Comparison of ENCODE assay signal across 9 cellular contexts in genomic region chr6:31587791-31588777, GRCh38. TPM values are rescaled to one million over a fixed set of nuclear protein-coding genes. Genes with fewer than 3 reads are reported as not detected.
DNase-seq lines count a peak whose midpoint lies in the region; ATAC-seq, FAIRE-seq and TF ChIP-seq lines count a peak whose summit lies in the region.
"Had no signal": no experiment of that assay in that cellular context is flagged by ENCODE, and none has a peak within 500 bp of the region (broad histone marks: within the 10 kb centered on the region; RNA-seq: fewer than 3 reads in every experiment).

No MANE protein-coding gene starts in this region.

- DNase-seq in GM10266 (ENCODE audit: extremely low spot score) (peak; percentile 36), K562 (ENCODE audit: extremely low read depth in 1 of 4, low spot score in 3 of 4) (no peak), vagina (ENCODE audit: extremely low spot score in 2 of 2) (no peak), Right ventricle myocardium inferior (ENCODE audit: missing footprints) (no peak), GM19240 (ENCODE audit: insufficient read length, low spot score) (no peak)
- DNase-seq: DMS 273 treated with DMSO at 0.1 percent for 48 hours, NCI-H524 treated with DMSO at 0.1 percent for 48 hours had no signal

- H3K9me3 Mint-ChIP-seq in IgD-negative memory B cell: no peaks in the 10 kb centered on the region

- H3K4me1 Mint-ChIP-seq in IgD-negative memory B cell: peaks cover 47 to 62% (median 56%) of the 10 kb centered on the region in 3 donors

- no peak overlapping the region for H3K4me3 ChIP-seq in K562
- peak overlapping the region in 4 of 7 experiments; percentile 2 to 21 (median 19) for H3K4me3 ChIP-seq in skin epidermis
- no peak overlapping the region for H3K4me3 ChIP-seq in vagina

- intact Hi-C loops in K562 (cut with micrococcal nuclease): loop anchor here (10.0 kb wide), 1 partner anchor 393 kb away; no protein-coding TSS in a partner anchor
- intact Hi-C loops in vagina (cut with DNase I): no loop called here
- intact Hi-C loops in Right ventricle myocardium inferior (cut with DNase I): no loop called here

- no TSS peak for BruUV-seq in K562 (replicated peaks; lab: Mats Ljungman, UMichigan)

- H3K36me3 ChIP-seq in K562 (ENCODE audit: control insufficient read depth, insufficient read depth, low read length): no peaks in the 10 kb centered on the region
- H3K36me3 ChIP-seq in vagina: no peaks in the 10 kb centered on the region

- TF ChIP-seq EP300 in K562 (IDR thresholded peaks at IDR 0.05; ENCODE audit: low read length): no peak

- H3K79me2 ChIP-seq in K562 (ENCODE audit: control insufficient read depth, insufficient read depth, low read length): no peaks in the 10 kb centered on the region

- H3K27me3 ChIP-seq in K562 (ENCODE audit: control insufficient read depth in 2 of 2, insufficient read depth in 2 of 2, low read length in 2 of 2) (no peaks in the 10 kb centered on the region), vagina (no peaks in the 10 kb centered on the region)

- H3K4me3 Mint-ChIP-seq in IgD-negative memory B cell: peak overlapping the region; percentile 69 to 85 (median 79)

- CTCF ChIA-PET in K562 (lab: Yijun Ruan, JAX; ENCODE audit: low intra/inter-chr PET ratio): no interaction called here

- H3K4me2 ChIP-seq in K562 (ENCODE audit: insufficient read depth, low read length): no peak overlapping the region; the same call in 1 of the 2 replicates

- H3K27ac ChIP-seq in K562 (ENCODE audit: extremely low read depth, low read depth, low read length): no peak overlapping the region
- peak overlapping the region in 18 of 21 experiments; percentile 8 to 94 (median 70) for H3K27ac ChIP-seq in skin epidermis
- H3K27ac ChIP-seq in vagina: no peak overlapping the region

- peaks cover 28 to 38% of the 10 kb centered on the region in 2 experiments for H3K4me1 ChIP-seq in K562 (replicated peaks in 1 of 2; ENCODE audit: control insufficient read depth in 2 of 2, insufficient read depth in 2 of 2, low read length in 2 of 2)
- H3K4me1 ChIP-seq in vagina: no peaks in the 10 kb centered on the region

- H3K9me3 ChIP-seq in K562 (replicated peaks; ENCODE audit: control insufficient read depth, insufficient read depth, low read depth, low read length): no peaks in the 10 kb centered on the region
- no peaks in the 10 kb centered on the region for H3K9me3 ChIP-seq in vagina

- H3K27ac Mint-ChIP-seq in IgD-negative memory B cell: peak overlapping the region; percentile 83 to 95 (median 95)

- TF ChIP-seq RAD21 in K562 (CRISPR knock-in tag; conservative IDR thresholded peaks at IDR 0.05 in 1 of 2, IDR thresholded peaks at IDR 0.05 in 1 of 2): no peak

- peak overlapping the region in 1 of 2 experiments; percentile 60; a peak in 2 of 4 replicates for H3K9ac ChIP-seq in K562 (ENCODE audit: insufficient read depth in 1 of 2, low read depth in 2 of 2, low read length in 2 of 2)

- POLR2A ChIA-PET in K562 (lab: Yijun Ruan, JAX): interaction anchor here (0.6 to 2.8 kb wide), 7 partner anchors 8 to 616 kb away, joined by 3 to 10 read pairs (median 3); partner anchors contain the start of genes DDX39B and TNF

- TF ChIP-seq POLR2A in K562 (conservative IDR thresholded peaks at IDR 0.05) (no peak), vagina (IDR thresholded peaks at IDR 0.05) (no peak)

- in situ Hi-C loops in K562 (cut with MboI): no loop called here

- no peaks in the 10 kb centered on the region for H3K36me3 Mint-ChIP-seq in IgD-negative memory B cell

- ATAC-seq in K562 (no peak), Right ventricle myocardium inferior (no peak)

- peak overlapping the region; percentile 61 for H2AFZ ChIP-seq in K562 (ENCODE audit: low read depth, low read length)

- peaks cover 3% of the 10 kb centered on the region for H3K9me1 ChIP-seq in K562 (ENCODE audit: control insufficient read depth, insufficient read depth, low read length)

- TF ChIP-seq CTCF in GM10266 (IDR thresholded peaks at IDR 0.05; ENCODE audit: control insufficient read depth, insufficient read depth, low read depth, missing control alignments) (no peak), K562 (IDR thresholded peaks at IDR 0.05 in 2 of 3, conservative IDR thresholded peaks at IDR 0.05 in 1 of 3; ENCODE audit: insufficient read depth in 2 of 3, low read depth in 1 of 3, low read length in 3 of 3) (no peak), vagina (IDR thresholded peaks at IDR 0.05) (no peak)

- peaks cover 2% of the 10 kb centered on the region for H3K27me3 Mint-ChIP-seq in IgD-negative memory B cell

- WGBS in K562 (ENCODE audit: insufficient coverage, low coverage, missing lambda C conversion rate): 66% methylated on average over 11 of the region's 12 CpGs

- no peaks in the 10 kb centered on the region for H4K20me1 ChIP-seq in K562 (replicated peaks; ENCODE audit: control insufficient read depth, insufficient read depth, low read length)

- no peak for FAIRE-seq in K562 (lab: Jason Lieb, UNC)

RNA-seq across cellular contexts. Expression of gene LST1, which starts 2.0 kb away (rescaled TPM):
- 20.5 TPM for polyA plus RNA-seq in IgD-negative memory B cell
- 0.90 and 0.92 TPM in 2 replicates for total RNA-seq in K562 (2011; cell fraction: chromatin; rRNA removed; ENCODE audit: low replicate concordance)
- 0.79 and 0.83 TPM in 2 replicates for total RNA-seq in K562 (2011; cell fraction: nucleolus; rRNA removed)
- 0.59 and 1.4 TPM in 2 replicates for total RNA-seq in K562 (2011; cell fraction: nucleoplasm; rRNA removed)
- 0.49 and 0.82 TPM in 2 replicates for total RNA-seq in K562 (2014; rRNA removed)
- total RNA-seq in K562 (2014; rRNA removed; fragmentation: Illumina TruSeq; extraction: Trizol): 0.99 and 1.3 TPM in 2 replicates
- 7.6 and 7.8 TPM in 2 replicates for total RNA-seq in K562 (2015; rRNA removed; fragmentation: Illumina TruSeq; extraction: Trizol)
- 1.7 and 1.9 TPM in 2 replicates for total RNA-seq in K562 (2021)
- 1.3 and 2.5 TPM in 2 replicates for polyA plus RNA-seq in K562 (2011; rRNA removed)
- polyA plus RNA-seq in K562 (2011; cell fraction: cytosol; rRNA removed): 2.3 and 3.4 TPM in 2 replicates
- 2.6 and 3.1 TPM in 2 replicates for polyA plus RNA-seq in K562 (2011; cell fraction: nucleus; rRNA removed)
- polyA plus RNA-seq in K562 (2012): 4.1 and 10.4 TPM in 2 replicates
- 1.7 and 2.4 TPM in 2 replicates for polyA plus RNA-seq in K562 (2014; fragmentation: Illumina TruSeq; extraction: Trizol)
- 1 to 10 TPM; 1.8 to 2.0 TPM for polyA plus RNA-seq in K562 (2014; fragmentation: Nextera tagmentation; extraction: Ambion mirVana)
- 1.3 and 1.5 TPM in 2 replicates for polyA plus RNA-seq in K562 (2014; rRNA removed)
- 1.8 and 1.9 TPM in 2 replicates for polyA minus RNA-seq in K562 (2011; rRNA and poly(A)+ RNA removed)
- polyA minus RNA-seq in K562 (2011; cell fraction: cytosol; rRNA and poly(A)+ RNA removed): 4.3 TPM in 1 of 2 replicates, not detected in the other
- 0.67 and 0.89 TPM in 2 replicates for polyA minus RNA-seq in K562 (2011; cell fraction: nucleus; rRNA and poly(A)+ RNA removed)
- total RNA-seq in vagina: not detected
- 9.0 TPM for total RNA-seq in Right ventricle myocardium inferior

RNA-seq across cellular contexts. Expression of gene NCR3, which starts 4.7 kb away (rescaled TPM):
- 140 TPM for polyA plus RNA-seq in IgD-negative memory B cell
- 1.3 TPM in 1 of 2 replicates, not detected in the other for total RNA-seq in K562 (2011; cell fraction: chromatin; rRNA removed; ENCODE audit: low replicate concordance)
- total RNA-seq in K562 (2011; cell fraction: nucleolus; rRNA removed): 1.4 and 3.8 TPM in 2 replicates
- 0.95 and 3.0 TPM in 2 replicates for total RNA-seq in K562 (2011; cell fraction: nucleoplasm; rRNA removed)
- total RNA-seq in K562 (2014; rRNA removed): not detected in 2 replicates
- 0.22 TPM in 2 replicates for total RNA-seq in K562 (2014; rRNA removed; fragmentation: Illumina TruSeq; extraction: Trizol)
- total RNA-seq in K562 (2015; rRNA removed; fragmentation: Illumina TruSeq; extraction: Trizol): 0.29 and 0.94 TPM in 2 replicates
- 0.67 and 0.86 TPM in 2 replicates for total RNA-seq in K562 (2021)
- 0.84 and 1.3 TPM in 2 replicates for polyA plus RNA-seq in K562 (2011; rRNA removed)
- 1.1 and 3.3 TPM in 2 replicates for polyA plus RNA-seq in K562 (2011; cell fraction: cytosol; rRNA removed)
- polyA plus RNA-seq in K562 (2011; cell fraction: nucleus; rRNA removed): 0.21 and 1.7 TPM in 2 replicates
- 1.5 TPM in 2 replicates for polyA plus RNA-seq in K562 (2012)
- polyA plus RNA-seq in K562 (2014; fragmentation: Illumina TruSeq; extraction: Trizol): 0.40 and 0.93 TPM in 2 replicates
- 1 to 10 TPM; 1.3 to 1.9 TPM for polyA plus RNA-seq in K562 (2014; fragmentation: Nextera tagmentation; extraction: Ambion mirVana)
- 0.84 and 0.88 TPM in 2 replicates for polyA plus RNA-seq in K562 (2014; rRNA removed)
- polyA minus RNA-seq in K562 (2011; rRNA and poly(A)+ RNA removed): 1.1 and 2.1 TPM in 2 replicates
- polyA minus RNA-seq in K562 (2011; cell fraction: cytosol; rRNA and poly(A)+ RNA removed): not detected in 2 replicates
- polyA minus RNA-seq in K562 (2011; cell fraction: nucleus; rRNA and poly(A)+ RNA removed): not detected in 2 replicates
- total RNA-seq in vagina: not detected
- total RNA-seq in Right ventricle myocardium inferior: 0.49 TPM

RNA-seq across cellular contexts. Expression of gene LTB, which starts 5.9 kb away (rescaled TPM):
- 2,767 TPM for polyA plus RNA-seq in IgD-negative memory B cell
- not detected in 2 replicates for total RNA-seq in K562 (2011; cell fraction: chromatin; rRNA removed; ENCODE audit: low replicate concordance)
- not detected in 2 replicates for total RNA-seq in K562 (2011; cell fraction: nucleolus; rRNA removed)
- not detected in 2 replicates for total RNA-seq in K562 (2011; cell fraction: nucleoplasm; rRNA removed)
- total RNA-seq in K562 (2014; rRNA removed): not detected in 2 replicates
- total RNA-seq in K562 (2014; rRNA removed; fragmentation: Illumina TruSeq; extraction: Trizol): not detected in 2 replicates
- total RNA-seq in K562 (2015; rRNA removed; fragmentation: Illumina TruSeq; extraction: Trizol): 0.30 TPM in 1 of 2 replicates, not detected in the other
- total RNA-seq in K562 (2021): 0.51 and 1.0 TPM in 2 replicates
- polyA plus RNA-seq in K562 (2011; rRNA removed): 0.11 TPM in 1 of 2 replicates, not detected in the other
- 0.18 TPM in 1 of 2 replicates, not detected in the other for polyA plus RNA-seq in K562 (2011; cell fraction: cytosol; rRNA removed)
- polyA plus RNA-seq in K562 (2011; cell fraction: nucleus; rRNA removed): not detected in 2 replicates
- 0.94 and 1.5 TPM in 2 replicates for polyA plus RNA-seq in K562 (2012)
- polyA plus RNA-seq in K562 (2014; fragmentation: Illumina TruSeq; extraction: Trizol): not detected in 2 replicates
- not detected for polyA plus RNA-seq in K562 (2014; fragmentation: Nextera tagmentation; extraction: Ambion mirVana)
- polyA plus RNA-seq in K562 (2014; rRNA removed): 0.07 and 0.27 TPM in 2 replicates
- not detected in 2 replicates for polyA minus RNA-seq in K562 (2011; rRNA and poly(A)+ RNA removed)
- polyA minus RNA-seq in K562 (2011; cell fraction: cytosol; rRNA and poly(A)+ RNA removed): not detected in 2 replicates
- 0.56 TPM in 1 of 2 replicates, not detected in the other for polyA minus RNA-seq in K562 (2011; cell fraction: nucleus; rRNA and poly(A)+ RNA removed)
- 5.4 TPM for total RNA-seq in vagina
- total RNA-seq in Right ventricle myocardium inferior: 1.6 TPM

RNA-seq across cellular contexts. Expression of gene TNF, which starts 12.7 kb away (rescaled TPM):
- polyA plus RNA-seq in IgD-negative memory B cell: 6.4 TPM
- not detected in 2 replicates for total RNA-seq in K562 (2011; cell fraction: chromatin; rRNA removed; ENCODE audit: low replicate concordance)
- total RNA-seq in K562 (2011; cell fraction: nucleolus; rRNA removed): not detected in 2 replicates
- total RNA-seq in K562 (2011; cell fraction: nucleoplasm; rRNA removed): not detected in 2 replicates
- total RNA-seq in K562 (2014; rRNA removed): not detected in 2 replicates
- not detected in 2 replicates for total RNA-seq in K562 (2014; rRNA removed; fragmentation: Illumina TruSeq; extraction: Trizol)
- total RNA-seq in K562 (2015; rRNA removed; fragmentation: Illumina TruSeq; extraction: Trizol): not detected in 2 replicates
- total RNA-seq in K562 (2021): 0.36 and 0.40 TPM in 2 replicates
- not detected in 2 replicates for polyA plus RNA-seq in K562 (2011; rRNA removed)
- 0.07 TPM in 1 of 2 replicates, not detected in the other for polyA plus RNA-seq in K562 (2011; cell fraction: cytosol; rRNA removed)
- 0.26 TPM in 1 of 2 replicates, not detected in the other for polyA plus RNA-seq in K562 (2011; cell fraction: nucleus; rRNA removed)
- polyA plus RNA-seq in K562 (2012): 0.04 and 0.32 TPM in 2 replicates
- not detected in 2 replicates for polyA plus RNA-seq in K562 (2014; fragmentation: Illumina TruSeq; extraction: Trizol)
- polyA plus RNA-seq in K562 (2014; fragmentation: Nextera tagmentation; extraction: Ambion mirVana): not detected
- polyA plus RNA-seq in K562 (2014; rRNA removed): 0.08 TPM in 1 of 2 replicates, not detected in the other
- not detected in 2 replicates for polyA minus RNA-seq in K562 (2011; rRNA and poly(A)+ RNA removed)
- not detected in 2 replicates for polyA minus RNA-seq in K562 (2011; cell fraction: cytosol; rRNA and poly(A)+ RNA removed)
- polyA minus RNA-seq in K562 (2011; cell fraction: nucleus; rRNA and poly(A)+ RNA removed): not detected in 2 replicates
- total RNA-seq in vagina: not detected
- total RNA-seq in Right ventricle myocardium inferior: 0.51 TPM

RNA-seq across cellular contexts. Expression of gene LTA, which starts 16.0 kb away (rescaled TPM):
- polyA plus RNA-seq in IgD-negative memory B cell (16.3 TPM), K562 (2011; rRNA removed) (not detected in 2 replicates), K562 (2014; fragmentation: Illumina TruSeq; extraction: Trizol) (not detected in 2 replicates), K562 (2014; fragmentation: Nextera tagmentation; extraction: Ambion mirVana) (not detected), K562 (2014; rRNA removed) (not detected in 2 replicates)
- not detected in 2 replicates for total RNA-seq in K562 (2011; cell fraction: chromatin; rRNA removed; ENCODE audit: low replicate concordance)
- total RNA-seq in K562 (2011; cell fraction: nucleolus; rRNA removed): not detected in 2 replicates
- total RNA-seq in K562 (2011; cell fraction: nucleoplasm; rRNA removed): not detected in 2 replicates
- total RNA-seq in K562 (2014; rRNA removed) (not detected in 2 replicates), K562 (2014; rRNA removed; fragmentation: Illumina TruSeq; extraction: Trizol) (not detected in 2 replicates), K562 (2015; rRNA removed; fragmentation: Illumina TruSeq; extraction: Trizol) (not detected in 2 replicates), K562 (2021) (0.80 and 0.87 TPM in 2 replicates), vagina (not detected), Right ventricle myocardium inferior (not detected)
- polyA plus RNA-seq in K562 (2011; cell fraction: cytosol; rRNA removed): not detected in 2 replicates
- 0.07 and 0.11 TPM in 2 replicates for polyA plus RNA-seq in K562 (2011; cell fraction: nucleus; rRNA removed)
- polyA plus RNA-seq in K562 (2012): 0.17 TPM in 1 of 2 replicates, not detected in the other
- polyA minus RNA-seq in K562 (2011; rRNA and poly(A)+ RNA removed): not detected in 2 replicates
- not detected in 2 replicates for polyA minus RNA-seq in K562 (2011; cell fraction: cytosol; rRNA and poly(A)+ RNA removed)
- not detected in 2 replicates for polyA minus RNA-seq in K562 (2011; cell fraction: nucleus; rRNA and poly(A)+ RNA removed)

Comparison
In these comparisons a context has a peak if more than half of its experiments do, and no peak if none do; other contexts are left out.
1. H3K27ac ChIP-seq: peak in skin epidermis (18 of 21); none in K562 (single experiment) and vagina (single experiment).
2. H3K4me3 ChIP-seq: peak in skin epidermis (4 of 7); none in K562 (single experiment) and vagina (0 of 2).